In the genomic region with DNA sequence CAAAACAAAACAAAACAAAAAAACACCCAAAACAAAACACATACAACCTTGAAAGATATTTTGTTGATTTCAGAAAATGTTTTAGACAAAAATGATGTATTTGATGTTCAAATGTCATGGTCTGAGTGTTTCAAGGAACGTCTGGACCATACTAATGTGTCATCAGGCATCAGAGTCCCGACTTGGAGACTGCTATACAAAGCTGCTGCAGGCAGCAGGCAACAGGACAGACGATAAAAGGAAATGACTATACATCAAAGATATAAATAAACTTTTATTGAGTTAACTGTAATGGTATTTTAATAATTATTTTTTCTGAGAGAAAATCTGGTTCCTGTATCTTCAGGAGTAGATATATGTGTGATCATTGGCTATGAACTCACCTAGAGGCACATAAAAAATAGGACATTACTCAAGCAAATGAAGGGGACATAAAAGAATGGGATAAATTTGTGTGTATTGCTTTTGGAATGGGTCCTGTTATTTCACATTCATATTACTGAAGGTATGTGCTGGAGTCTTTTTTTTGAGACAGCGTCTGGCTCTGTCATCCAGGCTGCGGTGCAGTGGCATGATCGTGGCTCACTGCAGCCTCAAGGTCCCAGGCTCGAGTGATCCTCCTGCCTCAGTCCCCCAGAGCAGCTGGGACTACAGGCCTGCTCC, we compare ENCODE assay signal across 18 cellular contexts.
"Had no signal": no experiment of that assay in that cellular context is flagged by ENCODE, and none has a peak within 500 bp of the region (broad histone marks: within the 10 kb centered on the region; RNA-seq: fewer than 3 reads in every experiment).

No MANE protein-coding gene starts in this region.

- H3K27ac Mint-ChIP-seq: activated naive CD8-positive, alpha-beta T cell treated with anti-CD3 and anti-CD28 coated beads, Interleukin-2, amount 50 U/mL, for 24 hours; activated T-helper 1 cell treated with anti-CD3 and anti-CD28 coated beads, Interleukin-12 subunit alpha, Interleukin-12 subunit beta, Interleukin-2, Interleukin-4 antibody, amounts not matched to agents 30 ng/mL and 10 ng/mL and 1 ng/mL, durations not matched to agents 14 hours and 24 hours and 36 hours; natural killer cell; stimulated activated naive B cell treated with anti-CD40 and anti-IgM and Interleukin-4, amounts not matched to agents 10 μg/mL and 1 μg/mL and 100 μg/mL, for 72 hours had no signal

- ATAC-seq: activated naive CD8-positive, alpha-beta T cell treated with anti-CD3 and anti-CD28 coated beads, Interleukin-2, amount 50 U/mL, for 24 hours; left ventricle myocardium superior; natural killer cell; stimulated activated naive B cell treated with anti-CD40 and anti-IgM and Interleukin-4, amounts not matched to agents 10 μg/mL and 1 μg/mL and 100 μg/mL, for 72 hours had no signal

- H3K9me3 Mint-ChIP-seq: activated naive CD8-positive, alpha-beta T cell treated with anti-CD3 and anti-CD28 coated beads, Interleukin-2, amount 50 U/mL, for 24 hours; activated T-helper 1 cell treated with anti-CD3 and anti-CD28 coated beads, Interleukin-12 subunit alpha, Interleukin-12 subunit beta, Interleukin-2, Interleukin-4 antibody, amounts not matched to agents 30 ng/mL and 10 ng/mL and 1 ng/mL, durations not matched to agents 14 hours and 24 hours and 36 hours; natural killer cell; stimulated activated naive B cell treated with anti-CD40 and anti-IgM and Interleukin-4, amounts not matched to agents 10 μg/mL and 1 μg/mL and 100 μg/mL, for 72 hours had no signal

- H3K4me1 Mint-ChIP-seq: activated naive CD8-positive, alpha-beta T cell treated with anti-CD3 and anti-CD28 coated beads, Interleukin-2, amount 50 U/mL, for 24 hours; natural killer cell had no signal

- H3K36me3 Mint-ChIP-seq: natural killer cell had no signal

- DNase-seq: activated CD4-positive, CD25-positive, alpha-beta regulatory T cell treated with anti-CD3 and anti-CD28 coated beads, Interleukin-2, amount 50 U/mL, for 72 hours; activated naive CD4-positive, alpha-beta T cell; activated naive CD8-positive, alpha-beta T cell treated with anti-CD3 and anti-CD28 coated beads, Interleukin-2, amount 50 U/mL, for 24 hours; aorta; foreskin fibroblast; glutamatergic neuron; hypothalamus; kidney glomerular epithelial cell; left ventricle myocardium superior; mesenchymal stem cell; natural killer cell; posterior cingulate gyrus; stimulated activated CD4-positive, alpha-beta T cell treated with anti-CD3 and anti-CD28 coated beads, Interleukin-15, amount 100 ng/mL, for 24 hours; stimulated activated CD4-positive, alpha-beta T cell treated with anti-CD3 and anti-CD28 coated beads, Interleukin-4, amount 100 ng/mL, for 1 hour; stimulated activated naive B cell treated with anti-CD40 and anti-IgM and Interleukin-4, amounts not matched to agents 10 μg/mL and 1 μg/mL and 100 μg/mL, for 72 hours; T-helper 9 cell; thyroid gland had no signal

- H3K4me3 Mint-ChIP-seq: activated naive CD8-positive, alpha-beta T cell treated with anti-CD3 and anti-CD28 coated beads, Interleukin-2, amount 50 U/mL, for 24 hours; activated T-helper 1 cell treated with anti-CD3 and anti-CD28 coated beads, Interleukin-12 subunit alpha, Interleukin-12 subunit beta, Interleukin-2, Interleukin-4 antibody, amounts not matched to agents 30 ng/mL and 10 ng/mL and 1 ng/mL, durations not matched to agents 14 hours and 24 hours and 36 hours; natural killer cell; stimulated activated naive B cell treated with anti-CD40 and anti-IgM and Interleukin-4, amounts not matched to agents 10 μg/mL and 1 μg/mL and 100 μg/mL, for 72 hours had no signal

- H3K27me3 Mint-ChIP-seq: activated naive CD8-positive, alpha-beta T cell treated with anti-CD3 and anti-CD28 coated beads, Interleukin-2, amount 50 U/mL, for 24 hours; stimulated activated naive B cell treated with anti-CD40 and anti-IgM and Interleukin-4, amounts not matched to agents 10 μg/mL and 1 μg/mL and 100 μg/mL, for 72 hours had no signal
